ENCODE assay signal across 17 cellular contexts in the genomic region with DNA sequence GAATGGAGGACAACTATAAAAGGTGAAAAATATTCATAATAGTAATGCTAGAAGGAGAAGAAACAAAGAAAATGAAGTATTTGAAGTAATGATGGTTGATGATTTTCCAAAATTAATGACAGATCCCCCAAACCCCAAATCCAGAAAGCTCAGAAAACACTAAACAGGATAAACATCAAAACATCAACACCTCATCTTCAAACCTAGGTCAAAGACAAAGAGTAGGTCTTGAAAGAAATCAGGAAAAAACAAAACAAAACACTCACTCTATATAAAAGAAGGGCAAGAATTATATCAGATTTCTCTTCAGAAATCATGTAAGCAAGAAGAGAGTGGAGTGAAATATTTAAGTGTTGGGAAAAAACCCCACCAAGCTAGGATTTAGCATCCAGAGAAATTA.
"Had no signal": no experiment of that assay in that cellular context is flagged by ENCODE, and none has a peak within 500 bp of the region (broad histone marks: within the 10 kb centered on the region; RNA-seq: fewer than 3 reads in every experiment).

No MANE protein-coding gene starts in this region.

- H3K27me3 ChIP-seq: colonic mucosa, tibial nerve, vagina had no signal

- H3K27ac ChIP-seq: colonic mucosa, epithelial cell of prostate, parathyroid adenoma, tibial nerve, vagina, WERI-Rb-1 had no signal

- H3K4me3 Mint-ChIP-seq: activated CD4-positive, alpha-beta memory T cell treated with anti-CD3 and anti-CD28 coated beads, Interleukin-2, amount 10 ng/mL, durations not matched to agents 7 days and 5 days; activated CD4-positive, alpha-beta T cell treated with anti-CD3 and anti-CD28 coated beads for 36 hours; activated T-helper 1 cell treated with anti-CD3 and anti-CD28 coated beads, Interleukin-12 subunit alpha, Interleukin-12 subunit beta, Interleukin-2, Interleukin-4 antibody, amounts not matched to agents 30 ng/mL and 10 ng/mL and 1 ng/mL, durations not matched to agents 14 hours and 24 hours and 36 hours; T-helper 1 cell treated with Interleukin-12 subunit alpha and Interleukin-12 subunit beta and Interleukin-4 antibody, amounts not matched to agents 30 μg/mL and 1 μg/mL, for 36 hours had no signal

- ATAC-seq: activated CD4-positive, alpha-beta T cell treated with anti-CD3 and anti-CD28 coated beads for 36 hours had no signal

- H3K36me3 ChIP-seq: colonic mucosa, vagina had no signal

- H3K4me3 ChIP-seq: colonic mucosa, tibial nerve, vagina had no signal

- H3K4me1 ChIP-seq: colonic mucosa, parathyroid adenoma, tibial nerve had no signal

- H3K27me3 Mint-ChIP-seq: activated CD4-positive, alpha-beta memory T cell treated with anti-CD3 and anti-CD28 coated beads, Interleukin-2, amount 10 ng/mL, durations not matched to agents 7 days and 5 days; activated CD4-positive, alpha-beta T cell treated with anti-CD3 and anti-CD28 coated beads for 36 hours had no signal

- H3K9ac ChIP-seq: parathyroid adenoma, SK-N-SH had no signal

- H3K9me3 ChIP-seq: colonic mucosa, SK-N-SH had no signal

- H2AFZ ChIP-seq: parathyroid adenoma had no signal

- DNase-seq: activated CD4-positive, alpha-beta memory T cell treated with anti-CD3 and anti-CD28 coated beads, Interleukin-2, amount 10 ng/mL, durations not matched to agents 7 days and 5 days; activated CD4-positive, alpha-beta T cell treated with anti-CD3 and anti-CD28 coated beads for 36 hours; activated naive CD4-positive, alpha-beta T cell treated with anti-CD3 and anti-CD28 coated beads, Interleukin-2, amount 50 U/mL, for 16 hours; amniotic stem cell; colonic mucosa; effector CD4-positive, alpha-beta T cell; foreskin melanocyte; mesendoderm; SK-N-SH; stimulated activated naive CD4-positive, alpha-beta T cell; WERI-Rb-1 had no signal

- H3K4me2 ChIP-seq: SK-N-SH had no signal

- H3K27ac Mint-ChIP-seq: activated CD4-positive, alpha-beta memory T cell treated with anti-CD3 and anti-CD28 coated beads, Interleukin-2, amount 10 ng/mL, durations not matched to agents 7 days and 5 days; activated CD4-positive, alpha-beta T cell treated with anti-CD3 and anti-CD28 coated beads for 36 hours; activated T-helper 1 cell treated with anti-CD3 and anti-CD28 coated beads, Interleukin-12 subunit alpha, Interleukin-12 subunit beta, Interleukin-2, Interleukin-4 antibody, amounts not matched to agents 30 ng/mL and 10 ng/mL and 1 ng/mL, durations not matched to agents 14 hours and 24 hours and 36 hours; T-helper 1 cell treated with Interleukin-12 subunit alpha and Interleukin-12 subunit beta and Interleukin-4 antibody, amounts not matched to agents 30 μg/mL and 1 μg/mL, for 36 hours had no signal
